ENCODE assay signal across 22 cellular contexts in the genomic region with DNA sequence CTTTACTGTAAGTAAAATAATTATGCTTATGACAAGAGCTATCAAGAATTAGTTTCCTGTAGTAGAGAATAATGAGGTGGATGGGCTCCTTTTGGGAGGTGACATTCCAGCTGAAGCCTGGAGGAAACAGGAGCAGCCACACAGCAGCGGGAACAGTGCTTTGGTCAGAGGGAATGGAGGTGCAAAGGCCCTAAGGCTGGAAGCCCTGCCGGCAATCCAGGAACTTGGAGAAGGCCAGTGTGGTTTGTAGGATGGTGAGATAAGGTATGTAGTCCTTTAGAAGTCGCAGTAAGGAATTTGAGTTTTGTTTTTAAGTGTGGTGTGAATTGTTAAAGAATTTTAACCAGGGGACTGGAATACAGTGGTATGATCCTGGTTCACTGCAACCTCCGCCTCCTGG. TPM values are rescaled to one million over a fixed set of nuclear protein-coding genes. Genes with fewer than 3 reads are reported as not detected.
DNase-seq lines count a peak whose midpoint lies in the region; ATAC-seq and TF ChIP-seq lines count a peak whose summit lies in the region.
"Had no signal": no experiment of that assay in that cellular context is flagged by ENCODE, and none has a peak within 500 bp of the region (broad histone marks: within the 10 kb centered on the region; RNA-seq: fewer than 3 reads in every experiment).

No MANE protein-coding gene starts in this region.

- no peaks in the 10 kb centered on the region for H3K9me3 ChIP-seq in BLaER1
- H3K9me3 ChIP-seq in CD8-positive, alpha-beta T cell (ENCODE audit: low read length): no peaks in the 10 kb centered on the region
- H3K9me3 ChIP-seq in suprapubic skin: no peaks in the 10 kb centered on the region
- H3K9me3 ChIP-seq: SK-N-SH, stomach had no signal

- no peak for ATAC-seq in CD8-positive, alpha-beta T cell
- ATAC-seq in WTC11 (no peak), GM18907 (IDR thresholded peaks at IDR 0.05; ENCODE audit: unreplicated experiment) (no peak)
- ATAC-seq: HepG2 had no signal

- H3K4me2 ChIP-seq in BLaER1: peak overlapping the region; percentile 92
- H3K4me2 ChIP-seq: SK-N-SH had no signal

- no peak for TF ChIP-seq POLR2A in suprapubic skin (IDR thresholded peaks at IDR 0.05)

- no peaks in the 10 kb centered on the region for H3K9me3 Mint-ChIP-seq in CD8-positive, alpha-beta T cell
- H3K9me3 Mint-ChIP-seq in WTC11: no peaks in the 10 kb centered on the region
- H3K9me3 Mint-ChIP-seq: HFFc6, neural crest cell, type B pancreatic cell had no signal

- H3K36me3 Mint-ChIP-seq in CD8-positive, alpha-beta T cell: peaks cover 72% of the 10 kb centered on the region
- peaks cover 13% of the 10 kb centered on the region for H3K36me3 Mint-ChIP-seq in WTC11

- no peak for TF ChIP-seq EP300 in suprapubic skin (IDR thresholded peaks at IDR 0.05)

- WGBS in suprapubic skin: 98% methylated on average over 4 of the region's 4 CpGs

- H3K27me3 Mint-ChIP-seq in CD8-positive, alpha-beta T cell (ENCODE audit: low read depth): no peaks in the 10 kb centered on the region
- H3K27me3 Mint-ChIP-seq in WTC11 (ENCODE audit: low read depth): no peaks in the 10 kb centered on the region

- no peak for TF ChIP-seq CTCF in CD8-positive, alpha-beta T cell (IDR thresholded peaks at IDR 0.05)
- no peak for TF ChIP-seq CTCF in WTC11 (IDR thresholded peaks at IDR 0.05)
- no peak for TF ChIP-seq CTCF in suprapubic skin (IDR thresholded peaks at IDR 0.05)

- peaks cover 100% of the 10 kb centered on the region for H4K20me1 ChIP-seq in BLaER1

- intact Hi-C loops in CD8-positive, alpha-beta T cell (cut with DNase I, micrococcal nuclease): no loop called here

- no peak for DNase-seq in CD8-positive, alpha-beta T cell
- DNase-seq in WTC11 (ENCODE audit: low spot score) (no peak), islet precursor cell (peak; percentile 87), NCI-H69 (lab: John Stamatoyannopoulos, UW) (no peak), NOMO-1 (lab: John Stamatoyannopoulos, UW; ENCODE audit: unreplicated experiment in 2 of 2) (no peak), suprapubic skin (ENCODE audit: low spot score in 2 of 2) (no peak)
- DNase-seq: activated CD4-positive, alpha-beta T cell treated with anti-CD3 and anti-CD28 coated beads for 1 hour; activated CD8-positive, alpha-beta memory T cell treated with anti-CD3 and anti-CD28 coated beads, Interleukin-2, amount 50 U/mL, for 4 hours; activated naive CD4-positive, alpha-beta T cell; brain microvascular endothelial cell; cortex of kidney; HFFc6; NK-92 treated with Interleukin-12 subunit alpha and Interleukin-12 subunit beta, amount 100 ng/mL, for 24 hours; SK-N-SH; small intestine; stimulated activated CD4-positive, alpha-beta T cell treated with anti-CD3 and anti-CD28 coated beads, Interleukin-2, amount 100 ng/mL, for 48 hours; stomach had no signal

- H3K4me1 ChIP-seq in BLaER1 (peaks cover 100% of the 10 kb centered on the region), suprapubic skin (peaks cover 11% of the 10 kb centered on the region)
- H3K4me1 ChIP-seq in CD8-positive, alpha-beta T cell (ENCODE audit: insufficient read depth, low read length): peaks cover 49% of the 10 kb centered on the region

- POLR2A ChIA-PET in CD8-positive, alpha-beta T cell (lab: Charles Lee): interaction anchor here (1.3 to 1.4 kb wide), 2 partner anchors 24 to 47 kb away, joined by 3 to 4 read pairs; no protein-coding TSS in a partner anchor
- POLR2A ChIA-PET in WTC11 (lab: Charles Lee): no interaction called here

- peaks cover 86% of the 10 kb centered on the region for H3K4me1 Mint-ChIP-seq in CD8-positive, alpha-beta T cell (ENCODE audit: low read depth)
- H3K4me1 Mint-ChIP-seq in WTC11: peaks cover 24% of the 10 kb centered on the region

- H3K4me3 ChIP-seq in BLaER1: 0 out of 2 replicates have a peak overlapping the region, but pooled peaks have one; percentile 4
- no peak overlapping the region for H3K4me3 ChIP-seq in CD8-positive, alpha-beta T cell (ENCODE audit: low read depth, low read length)
- no peak overlapping the region for H3K4me3 ChIP-seq in suprapubic skin
- H3K4me3 ChIP-seq: stomach had no signal

- H3K27me3 ChIP-seq in BLaER1: no peaks in the 10 kb centered on the region
- H3K27me3 ChIP-seq in CD8-positive, alpha-beta T cell (ENCODE audit: insufficient read depth, low read length): no peaks in the 10 kb centered on the region
- H3K27me3 ChIP-seq in suprapubic skin: no peaks in the 10 kb centered on the region
- H3K27me3 ChIP-seq: brain microvascular endothelial cell, stomach had no signal

- no peak overlapping the region for H3K4me3 Mint-ChIP-seq in CD8-positive, alpha-beta T cell
- H3K4me3 Mint-ChIP-seq in WTC11: no peak overlapping the region
- H3K4me3 Mint-ChIP-seq: HFFc6, neural crest cell, type B pancreatic cell had no signal

- CTCF ChIA-PET in CD8-positive, alpha-beta T cell (lab: Charles Lee): interaction anchor here (1.9 kb wide), 1 partner anchor 14 kb away, joined by 5 read pairs; no protein-coding TSS in a partner anchor
- CTCF ChIA-PET in WTC11 (lab: Charles Lee): no interaction called here

- H3K27ac ChIP-seq in BLaER1 (peak overlapping the region; percentile 58; the same call in 1 of the 2 replicates), suprapubic skin (no peak overlapping the region)
- no peak overlapping the region for H3K27ac ChIP-seq in CD8-positive, alpha-beta T cell (ENCODE audit: low read depth, low read length)
- H3K27ac ChIP-seq: brain microvascular endothelial cell, stomach had no signal

- H3K36me3 ChIP-seq in BLaER1: peaks cover 93% of the 10 kb centered on the region
- H3K36me3 ChIP-seq in CD8-positive, alpha-beta T cell (ENCODE audit: insufficient read depth, low read length): peaks cover 13% of the 10 kb centered on the region
- H3K36me3 ChIP-seq in suprapubic skin: peaks cover 11% of the 10 kb centered on the region

- peak overlapping the region; percentile 96 for H3K27ac Mint-ChIP-seq in CD8-positive, alpha-beta T cell
- H3K27ac Mint-ChIP-seq in WTC11: peak overlapping the region; percentile 59
- H3K27ac Mint-ChIP-seq: HFFc6, type B pancreatic cell had no signal

- peak overlapping the region; percentile 7; the same call in 1 of the 2 replicates for H3K9ac ChIP-seq in BLaER1
- H3K9ac ChIP-seq: SK-N-SH had no signal

TF ChIP-seq in WTC11, 78 proteins besides CTCF, POLR2A, EP300 and RAD21:
- TF ChIP-seq MYBL2 (CRISPR knock-in tag; IDR thresholded peaks at IDR 0.05) (no peak), RELA (CRISPR knock-in tag; IDR thresholded peaks at IDR 0.05; ENCODE audit: borderline replicate concordance) (no peak)
- TF ChIP-seq, protein P1, sequence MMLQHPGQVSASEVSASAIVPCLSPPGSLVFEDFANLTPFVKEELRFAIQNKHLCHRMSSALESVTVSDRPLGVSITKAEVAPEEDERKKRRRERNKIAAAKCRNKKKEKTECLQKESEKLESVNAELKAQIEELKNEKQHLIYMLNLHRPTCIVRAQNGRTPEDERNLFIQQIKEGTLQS (CRISPR knock-in tag; conservative IDR thresholded peaks at IDR 0.05): no peak
TF ChIP-seq in WTC11: peak in this region for 0.

RNA-seq across cellular contexts. Expression of gene TMEM131L, which starts 8.1 kb away (rescaled TPM):
- 10 to 100 TPM; 80.8 to 83.1 TPM for total RNA-seq in CD8-positive, alpha-beta T cell
- total RNA-seq in WTC11 (2021) (18.1 to 26.7 TPM (median 19.2 TPM) in 3 replicates), suprapubic skin (10 to 100 TPM; 13.5 to 25.0 (median 17.2) TPM)
